In genomic region chr3:129419476-129419875, GRCh38 we compare ENCODE assay signal across 1 cellular context.
TF ChIP-seq lines count a peak whose summit lies in the region.

No MANE protein-coding gene starts in this region.

TF ChIP-seq in endothelial cell of umbilical vein, 7 proteins besides CTCF, POLR2A, EP300 and RAD21:
- TF ChIP-seq MAX (IDR thresholded peaks at IDR 0.05; ENCODE audit: insufficient read depth, insufficient read length) (no peak), GATA2 (IDR thresholded peaks at IDR 0.05; ENCODE audit: insufficient read depth, insufficient read length, low read depth, low read length) (no peak), POLR2AphosphoS5 (IDR thresholded peaks at IDR 0.05; ENCODE audit: insufficient read depth, low read depth, low read length) (no peak), MYC (IDR thresholded peaks at IDR 0.05; ENCODE audit: low read depth, low read length) (no peak), JUN (IDR thresholded peaks at IDR 0.05; ENCODE audit: borderline replicate concordance, insufficient read depth, insufficient read length, low read depth) (no peak), FOS (IDR thresholded peaks at IDR 0.05; ENCODE audit: borderline replicate concordance, insufficient read depth, low read length) (no peak), EZH2 (IDR thresholded peaks at IDR 0.05; ENCODE audit: borderline replicate concordance, low read depth, low read length, severe bottlenecking) (no peak)
